ENCODE assay signal across 8 cellular contexts in the genomic region with DNA sequence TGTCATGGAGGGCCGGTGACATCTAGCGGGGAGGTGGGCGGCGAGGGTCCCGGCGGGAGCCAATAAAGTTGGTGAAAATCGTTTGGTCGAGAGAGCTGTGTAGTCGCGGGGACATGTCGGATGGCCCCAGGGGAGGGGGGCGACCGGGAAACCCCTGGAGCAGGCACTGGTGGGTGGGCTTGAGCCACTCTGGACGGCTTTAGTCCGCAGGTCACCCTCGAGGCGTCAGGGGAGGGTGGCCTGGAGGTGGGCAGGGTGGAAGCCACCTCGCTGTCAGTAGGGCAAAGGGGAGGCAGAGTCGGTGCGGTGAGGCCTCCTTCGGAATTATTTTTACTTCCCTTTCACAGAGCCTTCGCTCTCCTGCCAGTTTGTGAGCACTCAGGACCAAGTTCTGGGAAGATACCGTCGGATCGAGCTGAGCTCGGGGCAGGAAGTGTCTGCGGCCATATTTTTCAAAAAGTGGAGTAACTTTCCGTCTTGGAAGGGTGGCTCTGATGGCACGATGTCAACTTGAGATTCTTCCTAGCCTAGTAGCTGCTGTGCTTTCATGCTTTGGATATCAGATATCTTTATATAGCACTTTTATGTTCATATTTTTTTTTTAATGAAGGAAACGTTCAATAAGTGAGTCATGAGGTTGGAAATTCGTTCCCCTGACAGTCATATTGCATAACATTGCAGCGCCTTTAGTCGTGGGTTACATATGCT. TPM values are rescaled to one million over a fixed set of nuclear protein-coding genes. Genes with fewer than 3 reads are reported as not detected.
DNase-seq lines count a peak whose midpoint lies in the region; ATAC-seq, FAIRE-seq and TF ChIP-seq lines count a peak whose summit lies in the region.

No MANE protein-coding gene starts in this region.

- RAD21 ChIA-PET in GM12878 (lab: Charles Lee; ENCODE audit: unreplicated experiment), result interaction anchor here (2.0 to 9.5 kb wide), 3 partner anchors 20 to 220 kb away, joined by 6 to 89 read pairs (median 11); partner anchors contain the start of genes C12orf60 and WBP11

- in situ Hi-C loops in GM12878 (cut with MboI), result loop anchor here (10.0 to 25.0 kb wide), 4 partner anchors 180 to 1963 kb away; partner anchors contain the start of genes DDX47 and STRAP

- peaks cover 13% of the 10 kb centered on the region for H3K4me1 ChIP-seq in RWPE2 (ENCODE audit: insufficient read depth, poor library complexity, severe bottlenecking)
- H3K4me1 ChIP-seq in GM12878 (ENCODE audit: control insufficient read depth, insufficient read depth, low read length), result peaks cover 5% of the 10 kb centered on the region
- no peaks in the 10 kb centered on the region; the same call in 1 of the 2 replicates for H3K4me1 ChIP-seq in iPS DF 6.9 (ENCODE audit: control insufficient read depth, insufficient read depth, low read length)
- peaks cover 0 to 25% (median 16%) of the 10 kb centered on the region in 4 donors for H3K4me1 ChIP-seq in sigmoid colon

- TF ChIP-seq POLR2A in GM15510 (IDR thresholded peaks at IDR 0.05; ENCODE audit: borderline replicate concordance, extremely low read depth, insufficient read length) (peak; percentile 28), GM12878 (IDR thresholded peaks at IDR 0.05; ENCODE audit: low read depth, low read length) (peak; percentile 60), sigmoid colon (IDR thresholded peaks at IDR 0.05) (no peak), H54 (IDR thresholded peaks at IDR 0.05; ENCODE audit: low read depth, low read length) (no peak)

- H3K36me3 ChIP-seq in RWPE2 (ENCODE audit: low read depth) (no peaks in the 10 kb centered on the region), GM12878 (ENCODE audit: control insufficient read depth in 2 of 2, insufficient read depth in 2 of 2, low read length in 1 of 2) (no peaks in the 10 kb centered on the region), iPS DF 6.9 (ENCODE audit: control insufficient read depth, insufficient read depth, low read length) (no peaks in the 10 kb centered on the region), sigmoid colon (no peaks in the 10 kb centered on the region)

- H3K27ac ChIP-seq in RWPE2 (ENCODE audit: poor library complexity, severe bottlenecking), result peak overlapping the region; percentile 75
- H3K27ac ChIP-seq in GM12878 (ENCODE audit: control insufficient read depth, insufficient read depth), result peak overlapping the region; percentile 84
- no peak overlapping the region for H3K27ac ChIP-seq in iPS DF 6.9 (ENCODE audit: low read length)
- peak overlapping the region; percentile 91 to 98 (median 93) for H3K27ac ChIP-seq in sigmoid colon

- ATAC-seq in RWPE2 (ENCODE audit: low read depth), result no peak
- ATAC-seq in GM12878, result no peak
- no peak for ATAC-seq in HG02798 (IDR thresholded peaks at IDR 0.05; ENCODE audit: poor library complexity, unreplicated experiment)

- no TSS peak for BruUV-seq in GM12878 (replicated peaks; lab: Mats Ljungman, UMichigan)

- no peak for FAIRE-seq in GM12878 (lab: Jason Lieb, UNC)
- FAIRE-seq in H54 (lab: Jason Lieb, UNC), result no peak

- CTCF ChIA-PET in GM12878 (lab: Yijun Ruan, JAX), result interaction anchor here (0.7 to 2.9 kb wide), 17 partner anchors 9 to 537 kb away, joined by 3 to 18 read pairs (median 4); no protein-coding TSS in a partner anchor

- TF ChIP-seq CTCF in RWPE2 (IDR thresholded peaks at IDR 0.05; ENCODE audit: poor library complexity, severe bottlenecking) (no peak), GM12878 (IDR thresholded peaks at IDR 0.05 in 2 of 3, conservative IDR thresholded peaks at IDR 0.05 in 1 of 3; ENCODE audit: control insufficient read depth in 2 of 3, extremely low read depth in 1 of 3, insufficient read depth in 1 of 3, low read depth in 3 of 3, low read length in 3 of 3) (0 out of 6 replicates have a peak, but pooled peaks of 1 of the 3 experiments have one; percentile 3), sigmoid colon (IDR thresholded peaks at IDR 0.05) (no peak)

- H3K27me3 ChIP-seq in RWPE2 (ENCODE audit: insufficient read depth, poor library complexity, severe bottlenecking) (no peaks in the 10 kb centered on the region), GM12878 (replicated peaks in 1 of 2; ENCODE audit: control insufficient read depth in 2 of 2, insufficient read depth in 2 of 2, low read length in 1 of 2) (no peaks in the 10 kb centered on the region), iPS DF 6.9 (ENCODE audit: control insufficient read depth, insufficient read depth, low read length) (no peaks in the 10 kb centered on the region), sigmoid colon (no peaks in the 10 kb centered on the region)

- intact Hi-C loops in GM12878 (cut with micrococcal nuclease; ENCODE audit: unreplicated experiment) (loop anchor here (2.0 to 5.0 kb wide), 6 partner anchors 28 to 1107 kb away; partner anchors contain the start of genes ATF7IP, C12orf60, STRAP and WBP11), sigmoid colon (cut with DNase I) (loop anchor here (2.0 to 10.0 kb wide), 6 partner anchors 28 to 1840 kb away; partner anchors contain the start of genes ATF7IP, C12orf60, STRAP and WBP11)

- H3K4me2 ChIP-seq in GM12878 (ENCODE audit: control insufficient read depth, insufficient read depth), result peak overlapping the region; percentile 95

- POLR2A ChIA-PET in GM12878 (lab: Charles Lee), result interaction anchor here (0.8 to 4.3 kb wide), 3 partner anchors 9 to 30 kb away, joined by 4 to 24 read pairs (median 5); partner anchors contain the start of genes C12orf60 and WBP11

- peak overlapping the region; percentile 89 for H2AFZ ChIP-seq in GM12878 (ENCODE audit: control insufficient read depth, low read depth, low read length)

- DNase-seq in RWPE2 (ENCODE audit: low spot score), result no peak
- DNase-seq in GM12878 (ENCODE audit: low read depth, low spot score), result no peak
- DNase-seq in iPS DF 6.9 (ENCODE audit: low read depth, low spot score), result no peak
- DNase-seq in sigmoid colon, result peak; percentile 83
- DNase-seq in H54 (ENCODE audit: insufficient read length, low spot score), result no peak
- no peak for DNase-seq in COLO668 (lab: John Stamatoyannopoulos, UW; ENCODE audit: unreplicated experiment)

- peaks cover 26% of the 10 kb centered on the region for H3K79me2 ChIP-seq in GM12878 (ENCODE audit: control insufficient read depth, insufficient read depth, low read length)

- no peaks in the 10 kb centered on the region for H3K9me3 ChIP-seq in RWPE2 (ENCODE audit: severe bottlenecking)
- no peaks in the 10 kb centered on the region for H3K9me3 ChIP-seq in GM12878 (replicated peaks; ENCODE audit: control insufficient read depth, insufficient read depth, low read length)
- H3K9me3 ChIP-seq in iPS DF 6.9 (ENCODE audit: control insufficient read depth, insufficient read depth, low read length), result no peaks in the 10 kb centered on the region
- no peaks in the 10 kb centered on the region for H3K9me3 ChIP-seq in sigmoid colon

- SMC1A ChIA-PET in GM12878 (lab: Charles Lee; ENCODE audit: uncharacterized antibody, unreplicated experiment), result interaction anchor here (0.8 to 4.4 kb wide), 10 partner anchors 25 to 810 kb away, joined by 3 to 29 read pairs (median 4); no protein-coding TSS in a partner anchor

- WGBS in GM12878 (ENCODE audit: insufficient coverage, insufficient replicate concordance, low lambda C conversion rate, missing lambda C conversion rate), result under 1% methylated on average over 33 of the region's 33 CpGs
- WGBS in iPS DF 6.9 (ENCODE audit: insufficient coverage, insufficient read length), result no CpG with 5 or more reads among the region's 33 CpGs
- 1 to 3% methylated on average over 33 of the region's 33 CpGs for WGBS in sigmoid colon, 2 donors

- no peak for TF ChIP-seq RAD21 in GM12878 (IDR thresholded peaks at IDR 0.05; ENCODE audit: insufficient read depth, low read depth, low read length)

- peak overlapping the region; percentile 93 for H3K4me3 ChIP-seq in RWPE2 (ENCODE audit: severe bottlenecking)
- H3K4me3 ChIP-seq in GM12878, result peak overlapping the region; percentile 86
- H3K4me3 ChIP-seq in iPS DF 6.9 (ENCODE audit: low read length), result peak overlapping the region; percentile 77
- H3K4me3 ChIP-seq in sigmoid colon, result peak overlapping the region; percentile 55 to 86 (median 71)

- H4K20me1 ChIP-seq in GM12878 (ENCODE audit: control insufficient read depth, insufficient read depth), result no peaks in the 10 kb centered on the region

- TF ChIP-seq EP300 in GM12878 (IDR thresholded peaks at IDR 0.05; ENCODE audit: borderline replicate concordance in 1 of 2, control insufficient read depth in 1 of 2, low read depth in 2 of 2, low read length in 2 of 2) (no peak), sigmoid colon (IDR thresholded peaks at IDR 0.05) (no peak)

- peak overlapping the region; percentile 87 for H3K9ac ChIP-seq in GM12878 (ENCODE audit: control insufficient read depth, insufficient read depth, low read length)

RNA-seq across cellular contexts. Expression of gene WBP11, which starts 28.2 kb away (rescaled TPM):
- 42.4 and 49.4 TPM in 2 replicates for total RNA-seq in GM12878 (2013; cell fraction: nucleolus; rRNA removed)
- total RNA-seq in GM12878 (2014; rRNA removed) (10.0 and 11.5 TPM in 2 replicates), GM12878 (2014; rRNA removed; fragmentation: Illumina TruSeq; extraction: Trizol) (34.3 and 39.4 TPM in 2 replicates), GM12878 (2021) (76.5 and 77.6 TPM in 2 replicates), sigmoid colon (10 to 100 TPM; 14.3 to 20.7 (median 16.7) TPM)
- 24.9 TPM for polyA plus RNA-seq in GM12878 (2011; ENCODE audit: low read depth)
- polyA plus RNA-seq in GM12878 (2011; rRNA removed) (10.6 and 15.9 TPM in 2 replicates), GM12878 (2014; fragmentation: Illumina TruSeq; extraction: Trizol) (60.3 and 80.9 TPM in 2 replicates), GM12878 (2014; fragmentation: Nextera tagmentation; extraction: Ambion mirVana) (10 to 100 TPM; 17.5 to 18.9 TPM), GM12878 (2014; rRNA removed) (13.4 and 18.0 TPM in 2 replicates), GM12878 (2016; fragmentation: Nextera tagmentation; extraction: Ambion mirVana) (100 to 1,000 TPM; 102 to 107 TPM), sigmoid colon (10 to 100 TPM; 13.2 to 24.1 (median 13.6) TPM)
- polyA plus RNA-seq in GM12878 (2011; cell fraction: cytosol; rRNA removed), result 8.4 and 13.0 TPM in 2 replicates
- polyA plus RNA-seq in GM12878 (2011; cell fraction: nucleus; rRNA removed), result 18.8 and 19.3 TPM in 2 replicates
- 39.9 and 56.2 TPM in 2 replicates for polyA plus RNA-seq in GM12878 (2012)
- polyA minus RNA-seq in GM12878 (2011; rRNA and poly(A)+ RNA removed), result 11.1 and 16.1 TPM in 2 replicates
- polyA minus RNA-seq in GM12878 (2011; cell fraction: cytosol; rRNA and poly(A)+ RNA removed), result 11.9 and 16.8 TPM in 2 replicates
- polyA minus RNA-seq in GM12878 (2011; cell fraction: nucleus; rRNA and poly(A)+ RNA removed), result 25.1 and 40.5 TPM in 2 replicates

RNA-seq across cellular contexts. Expression of gene C12orf60, which starts 28.4 kb away (rescaled TPM):
- 1.9 and 2.7 TPM in 2 replicates for total RNA-seq in GM12878 (2013; cell fraction: nucleolus; rRNA removed)
- total RNA-seq in GM12878 (2014; rRNA removed) (2.0 and 2.7 TPM in 2 replicates), GM12878 (2014; rRNA removed; fragmentation: Illumina TruSeq; extraction: Trizol) (2.9 and 3.1 TPM in 2 replicates), GM12878 (2021) (1.8 TPM in 2 replicates), sigmoid colon (1 to 10 TPM in 2 of 4 donors, under 1 TPM in 1, not detected in 1; 0.83 to 2.0 (median 1.1) TPM)
- 0.51 TPM for polyA plus RNA-seq in GM12878 (2011; ENCODE audit: low read depth)
- polyA plus RNA-seq in GM12878 (2011; rRNA removed) (2.3 and 4.5 TPM in 2 replicates), GM12878 (2014; fragmentation: Illumina TruSeq; extraction: Trizol) (3.1 and 3.5 TPM in 2 replicates), GM12878 (2014; fragmentation: Nextera tagmentation; extraction: Ambion mirVana) (1 to 10 TPM; 5.7 to 7.2 TPM), GM12878 (2014; rRNA removed) (1.9 and 2.6 TPM in 2 replicates), GM12878 (2016; fragmentation: Nextera tagmentation; extraction: Ambion mirVana) (1 to 10 TPM; 3.7 to 4.6 TPM), sigmoid colon (under 1 TPM; 0.60 to 0.96 (median 0.69) TPM)
- 0.97 and 0.99 TPM in 2 replicates for polyA plus RNA-seq in GM12878 (2011; cell fraction: cytosol; rRNA removed)
- polyA plus RNA-seq in GM12878 (2011; cell fraction: nucleus; rRNA removed), result 0.51 and 0.87 TPM in 2 replicates
- polyA plus RNA-seq in GM12878 (2012), result 0.89 and 1.4 TPM in 2 replicates
- 0.31 and 0.51 TPM in 2 replicates for polyA minus RNA-seq in GM12878 (2011; rRNA and poly(A)+ RNA removed)
- polyA minus RNA-seq in GM12878 (2011; cell fraction: cytosol; rRNA and poly(A)+ RNA removed), result not detected in 2 replicates
- polyA minus RNA-seq in GM12878 (2011; cell fraction: nucleus; rRNA and poly(A)+ RNA removed), result 0.36 and 0.57 TPM in 2 replicates

RNA-seq across cellular contexts. Expression of gene SMCO3, which starts 38.9 kb away (rescaled TPM):
- total RNA-seq in GM12878 (2013; cell fraction: nucleolus; rRNA removed), result not detected in 2 replicates
- total RNA-seq in GM12878 (2014; rRNA removed), result not detected in 2 replicates
- not detected in 2 replicates for total RNA-seq in GM12878 (2014; rRNA removed; fragmentation: Illumina TruSeq; extraction: Trizol)
- not detected in 2 replicates for total RNA-seq in GM12878 (2021)
- not detected for polyA plus RNA-seq in GM12878 (2011; ENCODE audit: low read depth)
- not detected in 2 replicates for polyA plus RNA-seq in GM12878 (2011; rRNA removed)
- not detected in 2 replicates for polyA plus RNA-seq in GM12878 (2011; cell fraction: cytosol; rRNA removed)
- not detected in 2 replicates for polyA plus RNA-seq in GM12878 (2011; cell fraction: nucleus; rRNA removed)
- polyA plus RNA-seq in GM12878 (2012), result 0.13 TPM in 1 of 2 replicates, not detected in the other
- polyA plus RNA-seq in GM12878 (2014; fragmentation: Illumina TruSeq; extraction: Trizol), result not detected in 2 replicates
- polyA plus RNA-seq in GM12878 (2014; fragmentation: Nextera tagmentation; extraction: Ambion mirVana), result under 1 TPM; 0.10 to 0.11 TPM
- polyA plus RNA-seq in GM12878 (2014; rRNA removed), result not detected in 2 replicates
- polyA plus RNA-seq in GM12878 (2016; fragmentation: Nextera tagmentation; extraction: Ambion mirVana), result under 1 TPM; 0.05 to 0.35 TPM
- polyA minus RNA-seq in GM12878 (2011; rRNA and poly(A)+ RNA removed), result not detected in 2 replicates
- polyA minus RNA-seq in GM12878 (2011; cell fraction: cytosol; rRNA and poly(A)+ RNA removed), result not detected in 2 replicates
- not detected in 2 replicates for polyA minus RNA-seq in GM12878 (2011; cell fraction: nucleus; rRNA and poly(A)+ RNA removed)
- total RNA-seq in sigmoid colon, result 1 to 10 TPM in 1 of 4 donors, under 1 TPM in 2, not detected in 1; 0.16 to 1.1 (median 0.55) TPM
- polyA plus RNA-seq in sigmoid colon, result under 1 TPM in 1 of 3 donors, not detected in 2; 0.09 TPM

Comparison
In these comparisons a context has a peak if more than half of its experiments do, and no peak if none do; other contexts are left out.
1. POLR2A ChIP-seq: peak in GM15510 (single experiment) and GM12878 (single experiment); none in sigmoid colon (0 of 2) and H54 (single experiment).
2. Peak in every context shown above with its lines, with median percentiles within 50 percentile points of each other: H3K4me3 ChIP-seq.